23 cellular contexts compared by ENCODE assay signal in genomic region chr2:233343171-233343705, GRCh38. TPM values are rescaled to one million over a fixed set of nuclear protein-coding genes. Genes with fewer than 3 reads are reported as not detected.
"Had no signal": no experiment of that assay in that cellular context is flagged by ENCODE, and none has a peak within 500 bp of the region (broad histone marks: within the 10 kb centered on the region; RNA-seq: fewer than 3 reads in every experiment).

No MANE protein-coding gene starts in this region.

- H3K9me3 Mint-ChIP-seq: naive thymus-derived CD8-positive, alpha-beta T cell had no signal

- DNase-seq: effector CD4-positive, alpha-beta T cell; heart left ventricle; hypothalamus; mammary epithelial cell; mucosa of descending colon; naive thymus-derived CD8-positive, alpha-beta T cell; small intestine; stimulated activated CD4-positive, alpha-beta T cell treated with anti-CD3 and anti-CD28 coated beads, Interleukin-12 subunit alpha, Interleukin-12 subunit beta, amount 100 ng/mL, for 4 hours; stimulated activated naive CD4-positive, alpha-beta T cell treated with Interleukin-2 at 50 U/mL for 16 hours; trophoblast cell; uterus had no signal

- H3K4me1 ChIP-seq: right atrium auricular region, uterus had no signal

- H3K4me3 Mint-ChIP-seq: naive thymus-derived CD8-positive, alpha-beta T cell; neural crest cell had no signal

- H3K36me3 Mint-ChIP-seq: naive thymus-derived CD8-positive, alpha-beta T cell had no signal

- H3K27ac ChIP-seq: coronary artery, heart left ventricle, ovary, right atrium auricular region, uterus had no signal

- H3K27me3 Mint-ChIP-seq: naive thymus-derived CD8-positive, alpha-beta T cell had no signal

- H3K36me3 ChIP-seq: heart left ventricle, ovary, right atrium auricular region, uterus had no signal

- H3K27ac Mint-ChIP-seq: naive thymus-derived CD8-positive, alpha-beta T cell had no signal

- H3K4me3 ChIP-seq: coronary artery, heart left ventricle, mucosa of descending colon, ovary, right atrium auricular region, uterus had no signal

- FAIRE-seq: frontal cortex, islet of Langerhans, small intestine had no signal

- H3K27me3 ChIP-seq: heart left ventricle, ovary, right atrium auricular region, uterus had no signal

- H3K9me3 ChIP-seq: mucosa of descending colon, ovary, right atrium auricular region, uterus had no signal

- ATAC-seq: heart left ventricle; left lobe of liver; mucosa of descending colon; naive thymus-derived CD8-positive, alpha-beta T cell had no signal

RNA-seq across cellular contexts. Expression of gene SAG, which starts 35.6 kb away (rescaled TPM):
- total RNA-seq: fibroblast of lung, glomerular endothelial cell, left lobe of liver, lower leg skin, mammary epithelial cell, neural crest cell, ovary, posterior vena cava had no signal
- polyA plus RNA-seq: esophagus; fibroblast of lung; heart left ventricle; mammary epithelial cell; naive thymus-derived CD8-positive, alpha-beta T cell; ovary; small intestine had no signal
